Comparison of ENCODE assay signal across 1 cellular context in the genomic region with DNA sequence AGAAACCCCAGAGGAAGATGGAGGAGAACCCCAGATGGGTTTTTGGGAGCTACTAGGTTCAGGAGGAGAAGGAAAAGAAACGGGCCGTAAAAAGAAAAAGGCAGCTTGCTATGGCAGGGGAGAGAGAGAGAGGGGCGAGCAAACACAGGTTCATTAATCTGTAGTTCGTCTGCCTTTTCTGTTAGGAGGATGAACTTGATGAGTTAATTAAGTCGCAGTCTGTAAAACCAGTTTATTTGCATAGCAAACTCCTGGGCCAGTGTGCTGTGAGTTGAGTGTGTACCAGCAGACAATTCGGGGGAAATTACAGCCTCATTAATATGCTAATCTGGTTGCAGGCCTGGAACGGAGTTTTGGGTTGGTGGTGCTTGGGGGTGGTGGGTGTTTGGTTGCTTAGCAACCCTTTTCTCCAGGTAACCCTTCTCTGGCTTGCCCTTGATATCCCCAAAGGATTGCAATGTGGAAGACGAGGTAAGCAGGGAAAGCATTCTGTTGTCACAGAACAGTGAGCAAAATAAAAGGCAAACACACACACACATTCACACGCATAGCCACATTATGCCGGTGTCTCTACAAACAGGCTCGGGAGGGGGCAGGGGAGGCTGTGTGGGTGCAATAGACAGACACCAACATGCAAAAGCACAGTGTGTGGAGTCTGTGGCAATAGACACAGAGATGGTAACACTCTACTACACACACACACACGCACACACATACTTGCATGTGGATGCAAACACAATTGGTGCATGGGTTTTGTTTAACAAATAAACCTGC.
TF ChIP-seq lines count a peak whose summit lies in the region.

No MANE protein-coding gene starts in this region.

TF ChIP-seq in neural cell, 6 proteins besides CTCF, POLR2A, EP300 and RAD21 (continued from another document):
- TF ChIP-seq, protein P1, sequence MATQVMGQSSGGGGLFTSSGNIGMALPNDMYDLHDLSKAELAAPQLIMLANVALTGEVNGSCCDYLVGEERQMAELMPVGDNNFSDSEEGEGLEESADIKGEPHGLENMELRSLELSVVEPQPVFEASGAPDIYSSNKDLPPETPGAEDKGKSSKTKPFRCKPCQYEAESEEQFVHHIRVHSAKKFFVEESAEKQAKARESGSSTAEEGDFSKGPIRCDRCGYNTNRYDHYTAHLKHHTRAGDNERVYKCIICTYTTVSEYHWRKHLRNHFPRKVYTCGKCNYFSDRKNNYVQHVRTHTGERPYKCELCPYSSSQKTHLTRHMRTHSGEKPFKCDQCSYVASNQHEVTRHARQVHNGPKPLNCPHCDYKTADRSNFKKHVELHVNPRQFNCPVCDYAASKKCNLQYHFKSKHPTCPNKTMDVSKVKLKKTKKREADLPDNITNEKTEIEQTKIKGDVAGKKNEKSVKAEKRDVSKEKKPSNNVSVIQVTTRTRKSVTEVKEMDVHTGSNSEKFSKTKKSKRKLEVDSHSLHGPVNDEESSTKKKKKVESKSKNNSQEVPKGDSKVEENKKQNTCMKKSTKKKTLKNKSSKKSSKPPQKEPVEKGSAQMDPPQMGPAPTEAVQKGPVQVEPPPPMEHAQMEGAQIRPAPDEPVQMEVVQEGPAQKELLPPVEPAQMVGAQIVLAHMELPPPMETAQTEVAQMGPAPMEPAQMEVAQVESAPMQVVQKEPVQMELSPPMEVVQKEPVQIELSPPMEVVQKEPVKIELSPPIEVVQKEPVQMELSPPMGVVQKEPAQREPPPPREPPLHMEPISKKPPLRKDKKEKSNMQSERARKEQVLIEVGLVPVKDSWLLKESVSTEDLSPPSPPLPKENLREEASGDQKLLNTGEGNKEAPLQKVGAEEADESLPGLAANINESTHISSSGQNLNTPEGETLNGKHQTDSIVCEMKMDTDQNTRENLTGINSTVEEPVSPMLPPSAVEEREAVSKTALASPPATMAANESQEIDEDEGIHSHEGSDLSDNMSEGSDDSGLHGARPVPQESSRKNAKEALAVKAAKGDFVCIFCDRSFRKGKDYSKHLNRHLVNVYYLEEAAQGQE (IDR thresholded peaks at IDR 0.05; ENCODE audit: borderline replicate concordance): no peak
- TF ChIP-seq TAF1 (IDR thresholded peaks at IDR 0.05; ENCODE audit: low read depth): no peak
- no peak for TF ChIP-seq POLR2AphosphoS5 (IDR thresholded peaks at IDR 0.05)
- no peak for TF ChIP-seq EZH2 (IDR thresholded peaks at IDR 0.05; ENCODE audit: borderline replicate concordance, insufficient read depth, low read length, poor library complexity, severe bottlenecking)
